ENCODE assay signal across 18 cellular contexts in genomic region chr15:75606026-75606425, GRCh38. TPM values are rescaled to one million over a fixed set of nuclear protein-coding genes. Genes with fewer than 3 reads are reported as not detected.
DNase-seq lines count a peak whose midpoint lies in the region; ATAC-seq, FAIRE-seq and TF ChIP-seq lines count a peak whose summit lies in the region.
"Had no signal": no experiment of that assay in that cellular context is flagged by ENCODE, and none has a peak within 500 bp of the region (broad histone marks: within the 10 kb centered on the region; RNA-seq: fewer than 3 reads in every experiment).

No MANE protein-coding gene starts in this region.

- 92 to 94% (median 93%) methylated on average over 8 of the region's 8 CpGs for WGBS in small intestine, 3 donors

- peaks cover 39% of the 10 kb centered on the region; the same call in 1 of the 2 replicates for H3K36me3 ChIP-seq in Loucy (ENCODE audit: insufficient read depth, low read length)
- H3K36me3 ChIP-seq in astrocyte (ENCODE audit: insufficient read depth, low read length), result peaks cover 16% of the 10 kb centered on the region
- peaks cover 7 to 15% of the 10 kb centered on the region in 2 donors for H3K36me3 ChIP-seq in small intestine (ENCODE audit: control insufficient read depth in 2 of 2, insufficient read depth in 2 of 2, low read length in 2 of 2)

- DNase-seq in activated T-cell treated with anti-CD3 and anti-CD28 coated beads, Interleukin-2, amount 50 U/mL, for 72 hours, result no peak
- no peak for DNase-seq in activated T-cell treated with anti-CD3 and anti-CD28 coated beads, Interleukin-2, amount 50 U/mL, for 48 hours
- DNase-seq in astrocyte (ENCODE audit: low read depth) (no peak), small intestine (no peak), nucleus accumbens (lab: John Stamatoyannopoulos, UW) (no peak), NCI-H2107 treated with DMSO at 0.1 percent for 48 hours (lab: John Stamatoyannopoulos, UW; ENCODE audit: unreplicated experiment) (no peak)
- DNase-seq: glutamatergic neuron; NCI-H2029; NCI-H446; NK-92 treated with Interleukin-12 subunit alpha and Interleukin-12 subunit beta, amount 100 ng/mL, for 24 hours; occipital lobe; retina; thyroid gland had no signal

- H3K4me3 Mint-ChIP-seq in activated T-cell treated with anti-CD3 and anti-CD28 coated beads, Interleukin-2, amount 50 U/mL, for 72 hours, result peak overlapping the region; percentile 6 to 60
- no peak overlapping the region for H3K4me3 Mint-ChIP-seq in astrocyte (ENCODE audit: unreplicated experiment)

- H3K27me3 Mint-ChIP-seq in activated T-cell treated with anti-CD3 and anti-CD28 coated beads, Interleukin-2, amount 50 U/mL, for 72 hours (ENCODE audit: low read depth), result no peaks in the 10 kb centered on the region
- H3K27me3 Mint-ChIP-seq in astrocyte (ENCODE audit: low read depth, unreplicated experiment), result no peaks in the 10 kb centered on the region

- TF ChIP-seq CTCF in Loucy (conservative IDR thresholded peaks at IDR 0.05; ENCODE audit: low read length) (no peak), astrocyte (IDR thresholded peaks at IDR 0.05; ENCODE audit: insufficient read depth, low read depth, low read length) (no peak)

- H3K27me3 ChIP-seq in Loucy (ENCODE audit: insufficient read depth, low read length, poor library complexity, severe bottlenecking), result no peaks in the 10 kb centered on the region
- H3K27me3 ChIP-seq in astrocyte (ENCODE audit: insufficient read depth, low read length), result no peaks in the 10 kb centered on the region
- H3K27me3 ChIP-seq in small intestine (ENCODE audit: control insufficient read depth in 2 of 2, insufficient read depth in 2 of 2, low read length in 2 of 2), result no peaks in the 10 kb centered on the region
- H3K27me3 ChIP-seq: thyroid gland had no signal

- H3K27ac ChIP-seq in astrocyte (ENCODE audit: low read depth, low read length), result no peak overlapping the region
- peak overlapping the region; percentile 9 to 52 for H3K27ac ChIP-seq in small intestine (ENCODE audit: low read depth in 1 of 2, low read length in 1 of 2)
- H3K27ac ChIP-seq: KMS-11, SK-N-MC, thyroid gland had no signal

- H3K79me2 ChIP-seq in Loucy (ENCODE audit: insufficient read depth, low read length), result no peaks in the 10 kb centered on the region
- no peaks in the 10 kb centered on the region for H3K79me2 ChIP-seq in astrocyte (ENCODE audit: insufficient read depth, low read length)

- H2AFZ ChIP-seq in Loucy (ENCODE audit: low read length) (no peak overlapping the region), astrocyte (ENCODE audit: low read depth, low read length) (no peak overlapping the region)

- peak overlapping the region; percentile 96 for H3K27ac Mint-ChIP-seq in activated T-cell treated with anti-CD3 and anti-CD28 coated beads, Interleukin-2, amount 50 U/mL, for 72 hours
- H3K27ac Mint-ChIP-seq in astrocyte (ENCODE audit: unreplicated experiment), result no peak overlapping the region

- no peak for ATAC-seq in activated T-cell treated with anti-CD3 and anti-CD28 coated beads, Interleukin-2, amount 50 U/mL, for 72 hours (replicated peaks in 1 of 2)
- no peak for ATAC-seq in HG03097 (IDR thresholded peaks at IDR 0.05; ENCODE audit: low FRiP score, unreplicated experiment)
- ATAC-seq: left lobe of liver had no signal

- no peaks in the 10 kb centered on the region for H3K9me3 Mint-ChIP-seq in activated T-cell treated with anti-CD3 and anti-CD28 coated beads, Interleukin-2, amount 50 U/mL, for 72 hours
- H3K9me3 Mint-ChIP-seq in astrocyte (ENCODE audit: unreplicated experiment), result no peaks in the 10 kb centered on the region

- H3K4me1 ChIP-seq in Loucy (ENCODE audit: insufficient read depth, low read length, poor library complexity, severe bottlenecking) (peaks cover 31% of the 10 kb centered on the region), astrocyte (ENCODE audit: insufficient read depth, low read length) (peaks cover 12% of the 10 kb centered on the region), small intestine (ENCODE audit: control insufficient read depth in 2 of 2, insufficient read depth in 1 of 2, low read depth in 1 of 2, low read length in 1 of 2) (no peaks in the 10 kb centered on the region)

- H3K36me3 Mint-ChIP-seq in activated T-cell treated with anti-CD3 and anti-CD28 coated beads, Interleukin-2, amount 50 U/mL, for 72 hours (ENCODE audit: insufficient read depth in 2 of 2), result peaks cover 4 to 38% of the 10 kb centered on the region in 2 donors
- H3K36me3 Mint-ChIP-seq in astrocyte (ENCODE audit: low read depth, unreplicated experiment), result peaks cover 28% of the 10 kb centered on the region

- H3K4me2 ChIP-seq in Loucy (ENCODE audit: low read depth, low read length, poor library complexity, severe bottlenecking) (peak overlapping the region; percentile 82), astrocyte (ENCODE audit: low read length) (peak overlapping the region; percentile 33)
- H3K4me2 ChIP-seq: KMS-11 had no signal

- H3K9me3 ChIP-seq in Loucy (ENCODE audit: insufficient read depth, low read depth, low read length), result no peaks in the 10 kb centered on the region
- H3K9me3 ChIP-seq in astrocyte (ENCODE audit: insufficient read depth, low read depth, low read length), result no peaks in the 10 kb centered on the region
- no peaks in the 10 kb centered on the region for H3K9me3 ChIP-seq in small intestine (ENCODE audit: control insufficient read depth, low read depth)
- H3K9me3 ChIP-seq: thyroid gland had no signal

- no peak for FAIRE-seq in astrocyte (lab: Jason Lieb, UNC)
- FAIRE-seq in small intestine (lab: Jason Lieb, UNC), result no peak

- H3K4me3 ChIP-seq in Loucy (ENCODE audit: low read length, poor library complexity, severe bottlenecking), result peak overlapping the region; percentile 56
- no peak overlapping the region for H3K4me3 ChIP-seq in astrocyte (ENCODE audit: insufficient read depth, low read depth, low read length)
- H3K4me3 ChIP-seq in small intestine (ENCODE audit: low read depth in 1 of 2, low read length in 2 of 2), result no peak overlapping the region
- H3K4me3 ChIP-seq: SK-N-MC, thyroid gland had no signal

- H4K20me1 ChIP-seq in Loucy (ENCODE audit: insufficient read depth, low read length, poor library complexity, severe bottlenecking) (no peaks in the 10 kb centered on the region), astrocyte (ENCODE audit: insufficient read depth, low read length) (no peaks in the 10 kb centered on the region)

- H3K4me1 Mint-ChIP-seq in activated T-cell treated with anti-CD3 and anti-CD28 coated beads, Interleukin-2, amount 50 U/mL, for 72 hours (ENCODE audit: low read depth), result peaks cover 33% of the 10 kb centered on the region
- peaks cover 15% of the 10 kb centered on the region for H3K4me1 Mint-ChIP-seq in astrocyte (ENCODE audit: low read depth, unreplicated experiment)

- H3K9me2 ChIP-seq in Loucy (replicated peaks; ENCODE audit: low read depth, low read length), result no peaks in the 10 kb centered on the region

- peaks cover 15% of the 10 kb centered on the region for H3F3A ChIP-seq in Loucy (ENCODE audit: low read depth)

- H3K9ac ChIP-seq in Loucy (ENCODE audit: low read depth, low read length, poor library complexity, severe bottlenecking), result peak overlapping the region; percentile 62
- no peak overlapping the region for H3K9ac ChIP-seq in astrocyte (ENCODE audit: low read length)
- H3K9ac ChIP-seq: KMS-11 had no signal

RNA-seq across cellular contexts. Expression of gene SNUPN, which starts 19.5 kb away (rescaled TPM):
- total RNA-seq in activated T-cell treated with anti-CD3 and anti-CD28 coated beads, Interleukin-2, amount 50 U/mL, for 72 hours, result 10 to 100 TPM; 22.4 to 26.2 TPM
- total RNA-seq in astrocyte, result 15.9 and 17.0 TPM in 2 replicates
- polyA plus RNA-seq in small intestine, result 10 to 100 TPM; 19.5 to 24.6 (median 22.1) TPM

RNA-seq across cellular contexts. Expression of gene PTPN9, which starts 26.9 kb away (rescaled TPM):
- 10 to 100 TPM; 20.3 to 26.1 TPM for total RNA-seq in activated T-cell treated with anti-CD3 and anti-CD28 coated beads, Interleukin-2, amount 50 U/mL, for 72 hours
- total RNA-seq in astrocyte, result 34.7 and 37.5 TPM in 2 replicates
- polyA plus RNA-seq in small intestine, result 10 to 100 TPM; 19.7 to 21.0 (median 20.3) TPM

RNA-seq across cellular contexts. Expression of gene IMP3, which starts 34.0 kb away (rescaled TPM):
- total RNA-seq in activated T-cell treated with anti-CD3 and anti-CD28 coated beads, Interleukin-2, amount 50 U/mL, for 72 hours, result 10 to 100 TPM; 57.5 to 61.0 TPM
- total RNA-seq in astrocyte, result 43.9 and 48.4 TPM in 2 replicates
- polyA plus RNA-seq in small intestine, result 100 to 1,000 TPM in 1 of 3 donors, 10 to 100 TPM in 2; 93.2 to 139 (median 93.3) TPM

RNA-seq across cellular contexts. Expression of gene SNX33, which starts 41.7 kb away (rescaled TPM):
- total RNA-seq in activated T-cell treated with anti-CD3 and anti-CD28 coated beads, Interleukin-2, amount 50 U/mL, for 72 hours, result 1 to 10 TPM; 1.5 to 3.1 TPM
- total RNA-seq in astrocyte, result 22.3 and 25.6 TPM in 2 replicates
- 10 to 100 TPM; 11.0 to 18.0 (median 12.4) TPM for polyA plus RNA-seq in small intestine
